18 cellular contexts compared by ENCODE assay signal in the genomic region with DNA sequence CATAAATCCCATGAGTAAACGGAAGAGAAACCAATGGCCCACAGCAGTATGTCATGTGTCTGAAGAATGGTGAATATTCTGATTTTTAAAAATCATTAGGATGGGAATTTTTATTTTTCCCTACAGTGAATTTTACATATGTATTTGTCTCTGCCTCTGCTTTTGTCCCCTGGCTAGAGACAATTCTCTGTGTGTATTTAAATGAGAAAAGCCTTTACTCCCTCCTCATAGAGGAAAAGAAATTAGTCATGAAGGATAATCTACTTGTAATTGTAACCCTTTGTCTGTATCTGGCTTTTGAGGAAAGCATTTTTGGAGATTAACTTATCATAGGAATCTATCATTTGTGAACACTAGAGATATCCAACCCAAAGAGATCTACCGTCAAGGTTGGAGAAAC.
"Had no signal": no experiment of that assay in that cellular context is flagged by ENCODE, and none has a peak within 500 bp of the region (broad histone marks: within the 10 kb centered on the region; RNA-seq: fewer than 3 reads in every experiment).

No MANE protein-coding gene starts in this region.

- DNase-seq: activated CD4-positive, alpha-beta memory T cell treated with anti-CD3 and anti-CD28 coated beads, Interleukin-2, amount 10 ng/mL, durations not matched to agents 7 days and 5 days; activated CD4-positive, alpha-beta T cell treated with anti-CD3 and anti-CD28 coated beads for 1 hour; activated CD4-positive, alpha-beta T cell treated with anti-CD3 and anti-CD28 coated beads, Interleukin-2, amount 10 ng/mL, durations not matched to agents 7 days and 5 days; activated gamma-delta T cell treated with Interleukin-2 at 50 U/mL for 16 hours; activated naive CD4-positive, alpha-beta T cell treated with anti-CD3 and anti-CD28 coated beads, Interleukin-2, amount 10 ng/mL, durations not matched to agents 7 days and 5 days; activated naive CD8-positive, alpha-beta T cell treated with anti-CD3 and anti-CD28 coated beads for 36 hours; activated T-cell treated with anti-CD3 and anti-CD28 coated beads for 4 hours; activated T-cell treated with anti-CD3 and anti-CD28 coated beads, Interleukin-2, amount 50 U/mL, for 48 hours; cerebellar nuclear complex; NCI-H1105 treated with DMSO at 0.1 percent for 48 hours; NCI-H1436 treated with DMSO at 0.1 percent for 48 hours; NCI-H1930; NCI-H2171 treated with DMSO at 0.1 percent for 48 hours; NCI-H226; NCI-H510A; NCI-H69; PC-3; SHP77 treated with DMSO at 0.1 percent for 48 hours had no signal
